ENCODE assay signal across 14 cellular contexts in genomic region chr3:159783780-159784747, GRCh38. TPM values are rescaled to one million over a fixed set of nuclear protein-coding genes. Genes with fewer than 3 reads are reported as not detected.
A peak's percentile ranks its signal among the peaks of the same experiment; 100 is the strongest.
DNase-seq lines count a peak whose midpoint lies in the region; ATAC-seq and TF ChIP-seq lines count a peak whose summit lies in the region.
"Had no signal": no experiment of that assay in that cellular context is flagged by ENCODE, and none has a peak within 500 bp of the region (broad histone marks: within the 10 kb centered on the region; RNA-seq: fewer than 3 reads in every experiment).

No MANE protein-coding gene starts in this region.

- TF ChIP-seq POLR2A in prostate gland (IDR thresholded peaks at IDR 0.05): no peak
- no peak for TF ChIP-seq POLR2A in heart left ventricle (IDR thresholded peaks at IDR 0.05)

- WGBS in prostate gland: 52% methylated on average over 13 of the region's 13 CpGs
- 81 to 87% (median 85%) methylated on average over 13 of the region's 13 CpGs for WGBS in heart left ventricle, 4 donors

- BruUV-seq in MCF 10A (replicated peaks; lab: Mats Ljungman, UMichigan): no TSS peak

- CTCF ChIA-PET in MCF 10A (lab: Yijun Ruan, JAX): interaction anchor here (0.5 to 9.8 kb wide), 16 partner anchors 9 to 1073 kb away, joined by 3 to 169 read pairs (median 5); no protein-coding TSS in a partner anchor

- peak overlapping the region; percentile 50 for H3K4me3 Mint-ChIP-seq in MCF 10A (ENCODE audit: unreplicated experiment)
- H3K4me3 Mint-ChIP-seq: HFFc6, natural killer cell had no signal

- H3K27ac Mint-ChIP-seq in MCF 10A (ENCODE audit: low read depth, unreplicated experiment): peak overlapping the region; percentile 89
- H3K27ac Mint-ChIP-seq: natural killer cell had no signal

- H3K4me3 ChIP-seq in prostate gland (no peak overlapping the region), heart left ventricle (no peak overlapping the region)
- H3K4me3 ChIP-seq: SJSA1 had no signal

- H3K27ac ChIP-seq in prostate gland (peak overlapping the region; percentile 53 to 58), heart left ventricle (peak overlapping the region in 1 of 12 donors; percentile 58)
- H3K27ac ChIP-seq: C4-2B, SJSA1 had no signal

- no peaks in the 10 kb centered on the region for H3K9me3 Mint-ChIP-seq in MCF 10A (ENCODE audit: unreplicated experiment)
- H3K9me3 Mint-ChIP-seq: HFFc6, natural killer cell had no signal

- no peaks in the 10 kb centered on the region for H3K27me3 Mint-ChIP-seq in MCF 10A (ENCODE audit: insufficient read depth, unreplicated experiment)

- DNase-seq in MCF 10A (ENCODE audit: unreplicated experiment) (peak; percentile 58), prostate gland (ENCODE audit: low spot score) (peak; percentile 33), globus pallidus (ENCODE audit: low spot score) (no peak), RKO (ENCODE audit: low spot score) (no peak), heart left ventricle (no peak)
- DNase-seq: effector CD4-positive, alpha-beta T cell; HFFc6; natural killer cell had no signal

- H3K4me1 ChIP-seq in prostate gland (replicated peaks) (no peaks in the 10 kb centered on the region), heart left ventricle (peaks cover 0 to 41% (median 20%) of the 10 kb centered on the region in 12 donors)

- H3K27me3 ChIP-seq in prostate gland (replicated peaks; ENCODE audit: insufficient read depth): no peaks in the 10 kb centered on the region
- H3K27me3 ChIP-seq in heart left ventricle: no peaks in the 10 kb centered on the region
- H3K27me3 ChIP-seq: SJSA1 had no signal

- TF ChIP-seq CTCF in MCF 10A (IDR thresholded peaks at IDR 0.05; ENCODE audit: unreplicated experiment) (no peak), prostate gland (IDR thresholded peaks at IDR 0.05) (no peak), heart left ventricle (IDR thresholded peaks at IDR 0.05) (no peak)

- ATAC-seq in GM18870 (IDR thresholded peaks at IDR 0.05; ENCODE audit: unreplicated experiment) (peak; percentile 84), HG02981 (IDR thresholded peaks at IDR 0.05; ENCODE audit: unreplicated experiment) (peak; percentile 47), HG02588 (IDR thresholded peaks at IDR 0.05; ENCODE audit: unreplicated experiment) (no peak), heart left ventricle (no peak)
- ATAC-seq: activated CD4-positive, CD25-positive, alpha-beta regulatory T cell treated with anti-CD3 and anti-CD28 coated beads, Interleukin-2, amount 50 U/mL, for 24 hours; natural killer cell had no signal

- H3K9me3 ChIP-seq in prostate gland: no peaks in the 10 kb centered on the region
- no peaks in the 10 kb centered on the region for H3K9me3 ChIP-seq in heart left ventricle
- H3K9me3 ChIP-seq: SJSA1 had no signal

- intact Hi-C loops in MCF 10A (cut with micrococcal nuclease): loop anchor here (1.0 kb wide), 1 partner anchor 21 kb away; no protein-coding TSS in a partner anchor
- intact Hi-C loops in prostate gland (cut with DNase I): no loop called here
- intact Hi-C loops in heart left ventricle (cut with DNase I): no loop called here

- POLR2A ChIA-PET in MCF 10A (lab: Yijun Ruan, JAX): interaction anchor here (0.6 to 10.0 kb wide), 20 partner anchors 10 to 1112 kb away, joined by 3 to 212 read pairs (median 4); no protein-coding TSS in a partner anchor

- no peaks in the 10 kb centered on the region for H3K36me3 Mint-ChIP-seq in MCF 10A (ENCODE audit: insufficient read depth, unreplicated experiment)
- H3K36me3 Mint-ChIP-seq: natural killer cell had no signal

- H3K36me3 ChIP-seq in prostate gland (no peaks in the 10 kb centered on the region), heart left ventricle (no peaks in the 10 kb centered on the region)

- H3K4me1 Mint-ChIP-seq in MCF 10A (ENCODE audit: insufficient read depth, unreplicated experiment): peaks cover 58% of the 10 kb centered on the region
- H3K4me1 Mint-ChIP-seq: natural killer cell had no signal

RNA-seq across cellular contexts. Expression of gene SCHIP1, which starts 55.6 kb away (rescaled TPM):
- total RNA-seq in MCF 10A (2022) (1.2 and 5.9 TPM in 2 replicates), prostate gland (10 to 100 TPM in 1 of 2 donors, 1 to 10 TPM in 1; 2.6 to 35.3 TPM), heart left ventricle (100 to 1,000 TPM in 1 of 9 donors, 10 to 100 TPM in 8; 38.8 to 137 (median 49.9) TPM)
- polyA plus RNA-seq in heart left ventricle: 100 to 1,000 TPM in 1 of 2 donors, 10 to 100 TPM in 1; 23.8 to 100 TPM
- total RNA-seq: natural killer cell had no signal

Comparison
In these comparisons a context has a peak if more than half of its experiments do, and no peak if none do; other contexts are left out.
1. ATAC-seq: peak in GM18870 (single experiment) and HG02981 (single experiment); none in HG02588 (single experiment) and heart left ventricle (0 of 4).
2. DNase-seq: peak in MCF 10A (single experiment) and prostate gland (single experiment); none in globus pallidus (single experiment), RKO (single experiment) and heart left ventricle (0 of 5).